21 cellular contexts compared by ENCODE assay signal in genomic region chr17:27940503-27940902, GRCh38.
"Had no signal": no experiment of that assay in that cellular context is flagged by ENCODE, and none has a peak within 500 bp of the region (broad histone marks: within the 10 kb centered on the region; RNA-seq: fewer than 3 reads in every experiment).

No MANE protein-coding gene starts in this region.

- H3K4me1 ChIP-seq: esophagus squamous epithelium, gastroesophageal sphincter, testis, tibial nerve, upper lobe of right lung, vagina had no signal

- H3K4me1 Mint-ChIP-seq: neural crest cell; stimulated activated naive CD8-positive, alpha-beta T cell treated with anti-CD3 and anti-CD28 coated beads, Interleukin-15, amount 100 ng/mL, for 72 hours had no signal

- H3K27ac ChIP-seq: esophagus squamous epithelium, gastroesophageal sphincter, testis, tibial nerve, upper lobe of right lung, vagina had no signal

- DNase-seq: effector memory CD8-positive, alpha-beta T cell; esophagus squamous epithelium; foreskin fibroblast; glutamatergic neuron; kidney; left cardiac atrium; left ventricle myocardium superior; naive thymus-derived CD8-positive, alpha-beta T cell; right cardiac atrium; stimulated activated CD4-positive, alpha-beta T cell treated with anti-CD3 and anti-CD28 coated beads, Interleukin-4, amount 100 ng/mL, for 1 hour; stimulated activated naive B cell treated with anti-CD40 and anti-IgM and Interleukin-4, amounts not matched to agents 10 μg/mL and 1 μg/mL and 100 μg/mL, for 72 hours; stimulated activated naive CD8-positive, alpha-beta T cell treated with anti-CD3 and anti-CD28 coated beads, Interleukin-15, amount 100 ng/mL, for 72 hours; testis; upper lobe of right lung had no signal

- H3K36me3 ChIP-seq: esophagus squamous epithelium, gastroesophageal sphincter, tibial nerve, upper lobe of right lung, vagina had no signal

- H3K4me3 ChIP-seq: esophagus squamous epithelium, gastroesophageal sphincter, testis, tibial nerve, upper lobe of right lung, vagina had no signal

- ATAC-seq: effector memory CD8-positive, alpha-beta T cell; gastroesophageal sphincter; left cardiac atrium; left ventricle myocardium superior; naive thymus-derived CD8-positive, alpha-beta T cell; right cardiac atrium; stimulated activated naive CD8-positive, alpha-beta T cell treated with anti-CD3 and anti-CD28 coated beads, Interleukin-15, amount 100 ng/mL, for 72 hours; upper lobe of right lung had no signal

- FAIRE-seq: colon, kidney had no signal

- H3K9me3 Mint-ChIP-seq: dendritic cell treated with granulocyte-macrophage colony-stimulating factor and Interleukin-4, amounts not matched to agents 40 ng/mL and 50 ng/mL, for 4 days; effector memory CD8-positive, alpha-beta T cell; neural crest cell; stimulated activated naive B cell treated with anti-CD40 and anti-IgM and Interleukin-4, amounts not matched to agents 10 μg/mL and 1 μg/mL and 100 μg/mL, for 72 hours; stimulated activated naive CD8-positive, alpha-beta T cell treated with anti-CD3 and anti-CD28 coated beads, Interleukin-15, amount 100 ng/mL, for 72 hours had no signal

- H3K36me3 Mint-ChIP-seq: naive thymus-derived CD8-positive, alpha-beta T cell; stimulated activated naive B cell treated with anti-CD40 and anti-IgM and Interleukin-4, amounts not matched to agents 10 μg/mL and 1 μg/mL and 100 μg/mL, for 72 hours had no signal

- H3K27ac Mint-ChIP-seq: dendritic cell treated with granulocyte-macrophage colony-stimulating factor and Interleukin-4, amounts not matched to agents 40 ng/mL and 50 ng/mL, for 4 days; effector memory CD8-positive, alpha-beta T cell; naive thymus-derived CD8-positive, alpha-beta T cell; progenitor cell of endocrine pancreas; stimulated activated naive B cell treated with anti-CD40 and anti-IgM and Interleukin-4, amounts not matched to agents 10 μg/mL and 1 μg/mL and 100 μg/mL, for 72 hours; stimulated activated naive CD8-positive, alpha-beta T cell treated with anti-CD3 and anti-CD28 coated beads, Interleukin-15, amount 100 ng/mL, for 72 hours had no signal

- H3K27me3 ChIP-seq: testis, tibial nerve, upper lobe of right lung, vagina had no signal

- H3K4me3 Mint-ChIP-seq: dendritic cell treated with granulocyte-macrophage colony-stimulating factor and Interleukin-4, amounts not matched to agents 40 ng/mL and 50 ng/mL, for 4 days; effector memory CD8-positive, alpha-beta T cell; naive thymus-derived CD8-positive, alpha-beta T cell; neural crest cell; stimulated activated naive B cell treated with anti-CD40 and anti-IgM and Interleukin-4, amounts not matched to agents 10 μg/mL and 1 μg/mL and 100 μg/mL, for 72 hours; stimulated activated naive CD8-positive, alpha-beta T cell treated with anti-CD3 and anti-CD28 coated beads, Interleukin-15, amount 100 ng/mL, for 72 hours had no signal

- H3K9me3 ChIP-seq: esophagus squamous epithelium, gastroesophageal sphincter, testis, upper lobe of right lung, vagina had no signal
